ENCODE assay signal across 1 cellular context in the genomic region with DNA sequence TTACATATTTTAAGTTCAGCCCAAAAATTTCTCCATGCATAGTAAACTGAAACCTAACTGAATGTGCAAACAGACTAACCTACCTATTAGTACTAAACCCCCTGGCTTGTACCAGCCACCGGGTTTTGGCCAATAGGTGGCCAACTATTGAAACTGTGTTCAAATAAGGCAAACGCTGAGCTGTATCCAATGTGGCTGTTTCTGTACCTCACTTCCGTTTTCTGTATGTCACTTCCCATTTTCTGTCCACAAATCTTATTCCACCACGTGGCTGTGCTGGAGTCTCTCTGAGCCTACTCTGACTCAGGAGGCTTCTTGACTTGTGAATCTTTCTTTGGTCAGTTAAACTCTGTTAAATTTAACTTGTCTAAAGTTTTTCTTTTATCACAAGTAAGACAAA.
A peak's percentile ranks its signal among the peaks of the same experiment; 100 is the strongest.
TF ChIP-seq lines count a peak whose summit lies in the region.

No MANE protein-coding gene starts in this region.

TF ChIP-seq in K562, 482 proteins besides CTCF, POLR2A, EP300 and RAD21 (continued from another document):
- TF ChIP-seq, protein P1, sequence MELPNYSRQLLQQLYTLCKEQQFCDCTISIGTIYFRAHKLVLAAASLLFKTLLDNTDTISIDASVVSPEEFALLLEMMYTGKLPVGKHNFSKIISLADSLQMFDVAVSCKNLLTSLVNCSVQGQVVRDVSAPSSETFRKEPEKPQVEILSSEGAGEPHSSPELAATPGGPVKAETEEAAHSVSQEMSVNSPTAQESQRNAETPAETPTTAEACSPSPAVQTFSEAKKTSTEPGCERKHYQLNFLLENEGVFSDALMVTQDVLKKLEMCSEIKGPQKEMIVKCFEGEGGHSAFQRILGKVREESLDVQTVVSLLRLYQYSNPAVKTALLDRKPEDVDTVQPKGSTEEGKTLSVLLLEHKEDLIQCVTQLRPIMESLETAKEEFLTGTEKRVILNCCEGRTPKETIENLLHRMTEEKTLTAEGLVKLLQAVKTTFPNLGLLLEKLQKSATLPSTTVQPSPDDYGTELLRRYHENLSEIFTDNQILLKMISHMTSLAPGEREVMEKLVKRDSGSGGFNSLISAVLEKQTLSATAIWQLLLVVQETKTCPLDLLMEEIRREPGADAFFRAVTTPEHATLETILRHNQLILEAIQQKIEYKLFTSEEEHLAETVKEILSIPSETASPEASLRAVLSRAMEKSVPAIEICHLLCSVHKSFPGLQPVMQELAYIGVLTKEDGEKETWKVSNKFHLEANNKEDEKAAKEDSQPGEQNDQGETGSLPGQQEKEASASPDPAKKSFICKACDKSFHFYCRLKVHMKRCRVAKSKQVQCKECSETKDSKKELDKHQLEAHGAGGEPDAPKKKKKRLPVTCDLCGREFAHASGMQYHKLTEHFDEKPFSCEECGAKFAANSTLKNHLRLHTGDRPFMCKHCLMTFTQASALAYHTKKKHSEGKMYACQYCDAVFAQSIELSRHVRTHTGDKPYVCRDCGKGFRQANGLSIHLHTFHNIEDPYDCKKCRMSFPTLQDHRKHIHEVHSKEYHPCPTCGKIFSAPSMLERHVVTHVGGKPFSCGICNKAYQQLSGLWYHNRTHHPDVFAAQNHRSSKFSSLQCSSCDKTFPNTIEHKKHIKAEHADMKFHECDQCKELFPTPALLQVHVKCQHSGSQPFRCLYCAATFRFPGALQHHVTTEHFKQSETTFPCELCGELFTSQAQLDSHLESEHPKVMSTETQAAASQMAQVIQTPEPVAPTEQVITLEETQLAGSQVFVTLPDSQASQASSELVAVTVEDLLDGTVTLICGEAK (IDR thresholded peaks at IDR 0.05): peak; percentile 71; the same call in 1 of the 2 replicates
- TF ChIP-seq, protein P1 (CRISPR knock-in tag; IDR thresholded peaks at IDR 0.05): no peak
- TF ChIP-seq SPI1 (IDR thresholded peaks at IDR 0.05; ENCODE audit: borderline replicate concordance, low read depth, low read length): peak; percentile 89
- 0 out of 2 replicates have a peak, but pooled peaks have one; percentile 25 for TF ChIP-seq GABPA (tag; conservative IDR thresholded peaks at IDR 0.05; ENCODE audit: low read depth)
- no peak for TF ChIP-seq ZNF408 (CRISPR knock-in tag; IDR thresholded peaks at IDR 0.05; ENCODE audit: low read depth)
- peak; percentile 28; the same call in 1 of the 2 replicates for TF ChIP-seq GABPB1 (CRISPR knock-in tag; IDR thresholded peaks at IDR 0.05)
- no peak for TF ChIP-seq NFIX (CRISPR knock-in tag; IDR thresholded peaks at IDR 0.05; ENCODE audit: low read depth)
- TF ChIP-seq SREBF1 (IDR thresholded peaks at IDR 0.05; ENCODE audit: borderline replicate concordance, low read depth, low read length): no peak
- TF ChIP-seq TGIF2 (CRISPR knock-in tag; IDR thresholded peaks at IDR 0.05): no peak
- TF ChIP-seq CREB1 (IDR thresholded peaks at IDR 0.05): no peak
- no peak for TF ChIP-seq CREB1 (CRISPR knock-in tag; IDR thresholded peaks at IDR 0.05)
- no peak for TF ChIP-seq GATAD2B (IDR thresholded peaks at IDR 0.05; ENCODE audit: borderline replicate concordance)
- no peak for TF ChIP-seq ZNF436 (CRISPR knock-in tag; IDR thresholded peaks at IDR 0.05)
- TF ChIP-seq, protein P2, sequence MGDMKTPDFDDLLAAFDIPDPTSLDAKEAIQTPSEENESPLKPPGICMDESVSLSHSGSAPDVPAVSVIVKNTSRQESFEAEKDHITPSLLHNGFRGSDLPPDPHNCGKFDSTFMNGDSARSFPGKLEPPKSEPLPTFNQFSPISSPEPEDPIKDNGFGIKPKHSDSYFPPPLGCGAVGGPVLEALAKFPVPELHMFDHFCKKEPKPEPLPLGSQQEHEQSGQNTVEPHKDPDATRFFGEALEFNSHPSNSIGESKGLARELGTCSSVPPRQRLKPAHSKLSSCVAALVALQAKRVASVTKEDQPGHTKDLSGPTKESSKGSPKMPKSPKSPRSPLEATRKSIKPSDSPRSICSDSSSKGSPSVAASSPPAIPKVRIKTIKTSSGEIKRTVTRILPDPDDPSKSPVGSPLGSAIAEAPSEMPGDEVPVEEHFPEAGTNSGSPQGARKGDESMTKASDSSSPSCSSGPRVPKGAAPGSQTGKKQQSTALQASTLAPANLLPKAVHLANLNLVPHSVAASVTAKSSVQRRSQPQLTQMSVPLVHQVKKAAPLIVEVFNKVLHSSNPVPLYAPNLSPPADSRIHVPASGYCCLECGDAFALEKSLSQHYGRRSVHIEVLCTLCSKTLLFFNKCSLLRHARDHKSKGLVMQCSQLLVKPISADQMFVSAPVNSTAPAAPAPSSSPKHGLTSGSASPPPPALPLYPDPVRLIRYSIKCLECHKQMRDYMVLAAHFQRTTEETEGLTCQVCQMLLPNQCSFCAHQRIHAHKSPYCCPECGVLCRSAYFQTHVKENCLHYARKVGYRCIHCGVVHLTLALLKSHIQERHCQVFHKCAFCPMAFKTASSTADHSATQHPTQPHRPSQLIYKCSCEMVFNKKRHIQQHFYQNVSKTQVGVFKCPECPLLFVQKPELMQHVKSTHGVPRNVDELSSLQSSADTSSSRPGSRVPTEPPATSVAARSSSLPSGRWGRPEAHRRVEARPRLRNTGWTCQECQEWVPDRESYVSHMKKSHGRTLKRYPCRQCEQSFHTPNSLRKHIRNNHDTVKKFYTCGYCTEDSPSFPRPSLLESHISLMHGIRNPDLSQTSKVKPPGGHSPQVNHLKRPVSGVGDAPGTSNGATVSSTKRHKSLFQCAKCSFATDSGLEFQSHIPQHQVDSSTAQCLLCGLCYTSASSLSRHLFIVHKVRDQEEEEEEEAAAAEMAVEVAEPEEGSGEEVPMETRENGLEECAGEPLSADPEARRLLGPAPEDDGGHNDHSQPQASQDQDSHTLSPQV (IDR thresholded peaks at IDR 0.05): no peak
- no peak for TF ChIP-seq SMARCB1 (IDR thresholded peaks at IDR 0.05; ENCODE audit: insufficient read length, low read depth)
- TF ChIP-seq, protein P3, sequence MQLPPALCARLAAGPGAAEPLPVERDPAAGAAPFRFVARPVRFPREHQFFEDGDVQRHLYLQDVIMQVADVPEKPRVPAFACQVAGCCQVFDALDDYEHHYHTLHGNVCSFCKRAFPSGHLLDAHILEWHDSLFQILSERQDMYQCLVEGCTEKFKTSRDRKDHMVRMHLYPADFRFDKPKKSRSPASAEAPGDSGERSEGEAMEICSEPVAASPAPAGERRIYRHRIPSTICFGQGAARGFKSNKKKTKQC (CRISPR knock-in tag; IDR thresholded peaks at IDR 0.05): no peak
- TF ChIP-seq, protein P4, sequence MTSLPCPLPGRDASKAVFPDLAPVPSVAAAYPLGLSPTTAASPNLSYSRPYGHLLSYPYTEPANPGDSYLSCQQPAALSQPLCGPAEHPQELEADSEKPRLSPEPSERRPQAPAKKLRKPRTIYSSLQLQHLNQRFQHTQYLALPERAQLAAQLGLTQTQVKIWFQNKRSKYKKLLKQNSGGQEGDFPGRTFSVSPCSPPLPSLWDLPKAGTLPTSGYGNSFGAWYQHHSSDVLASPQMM (CRISPR knock-in tag; IDR thresholded peaks at IDR 0.05): no peak
- no peak for TF ChIP-seq ZNF197 (CRISPR knock-in tag; IDR thresholded peaks at IDR 0.05; ENCODE audit: low read depth)
- TF ChIP-seq, protein P5, sequence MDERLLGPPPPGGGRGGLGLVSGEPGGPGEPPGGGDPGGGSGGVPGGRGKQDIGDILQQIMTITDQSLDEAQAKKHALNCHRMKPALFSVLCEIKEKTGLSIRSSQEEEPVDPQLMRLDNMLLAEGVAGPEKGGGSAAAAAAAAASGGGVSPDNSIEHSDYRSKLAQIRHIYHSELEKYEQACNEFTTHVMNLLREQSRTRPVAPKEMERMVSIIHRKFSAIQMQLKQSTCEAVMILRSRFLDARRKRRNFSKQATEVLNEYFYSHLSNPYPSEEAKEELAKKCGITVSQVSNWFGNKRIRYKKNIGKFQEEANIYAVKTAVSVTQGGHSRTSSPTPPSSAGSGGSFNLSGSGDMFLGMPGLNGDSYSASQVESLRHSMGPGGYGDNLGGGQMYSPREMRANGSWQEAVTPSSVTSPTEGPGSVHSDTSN (CRISPR knock-in tag; IDR thresholded peaks at IDR 0.05; ENCODE audit: low read depth): no peak
- TF ChIP-seq, protein P5 (tag; conservative IDR thresholded peaks at IDR 0.05; ENCODE audit: low read depth): no peak
- no peak for TF ChIP-seq ZFX (CRISPR knock-in tag; IDR thresholded peaks at IDR 0.05)
- no peak for TF ChIP-seq ZNF140 (CRISPR knock-in tag; IDR thresholded peaks at IDR 0.05)
- TF ChIP-seq L3MBTL2 (IDR thresholded peaks at IDR 0.05): 0 out of 2 replicates have a peak, but pooled peaks have one; percentile 26
- no peak for TF ChIP-seq POLR3A (IDR thresholded peaks at IDR 0.05; ENCODE audit: borderline replicate concordance, extremely low read depth, insufficient read depth, insufficient read length)
- no peak for TF ChIP-seq IRF2 (CRISPR knock-in tag; IDR thresholded peaks at IDR 0.05)
- TF ChIP-seq SAFB2 (IDR thresholded peaks at IDR 0.05; ENCODE audit: borderline replicate concordance, low read depth, low read length, severe bottlenecking): no peak
- TF ChIP-seq, protein P6, sequence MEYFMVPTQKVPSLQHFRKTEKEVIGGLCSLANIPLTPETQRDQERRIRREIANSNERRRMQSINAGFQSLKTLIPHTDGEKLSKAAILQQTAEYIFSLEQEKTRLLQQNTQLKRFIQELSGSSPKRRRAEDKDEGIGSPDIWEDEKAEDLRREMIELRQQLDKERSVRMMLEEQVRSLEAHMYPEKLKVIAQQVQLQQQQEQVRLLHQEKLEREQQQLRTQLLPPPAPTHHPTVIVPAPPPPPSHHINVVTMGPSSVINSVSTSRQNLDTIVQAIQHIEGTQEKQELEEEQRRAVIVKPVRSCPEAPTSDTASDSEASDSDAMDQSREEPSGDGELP (CRISPR knock-in tag; IDR thresholded peaks at IDR 0.05; ENCODE audit: borderline replicate concordance): no peak
- TF ChIP-seq DDX20 (tag; IDR thresholded peaks at IDR 0.05; ENCODE audit: low read depth): no peak
- TF ChIP-seq, protein P7, sequence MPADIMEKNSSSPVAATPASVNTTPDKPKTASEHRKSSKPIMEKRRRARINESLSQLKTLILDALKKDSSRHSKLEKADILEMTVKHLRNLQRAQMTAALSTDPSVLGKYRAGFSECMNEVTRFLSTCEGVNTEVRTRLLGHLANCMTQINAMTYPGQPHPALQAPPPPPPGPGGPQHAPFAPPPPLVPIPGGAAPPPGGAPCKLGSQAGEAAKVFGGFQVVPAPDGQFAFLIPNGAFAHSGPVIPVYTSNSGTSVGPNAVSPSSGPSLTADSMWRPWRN (IDR thresholded peaks at IDR 0.05; ENCODE audit: low read depth): no peak
- peak; percentile 69 for TF ChIP-seq FOXM1 (IDR thresholded peaks at IDR 0.05; ENCODE audit: low read depth)
- TF ChIP-seq FOXM1 (CRISPR knock-in tag; IDR thresholded peaks at IDR 0.05; ENCODE audit: low read depth): no peak
- no peak for TF ChIP-seq ZNF282 (CRISPR knock-in tag; IDR thresholded peaks at IDR 0.05)
- no peak for TF ChIP-seq ZBTB8A (IDR thresholded peaks at IDR 0.05; ENCODE audit: partially characterized antibody)
